15 cellular contexts compared by ENCODE assay signal in genomic region chr6:47447726-47448125, GRCh38. TPM values are rescaled to one million over a fixed set of nuclear protein-coding genes. Genes with fewer than 3 reads are reported as not detected.
DNase-seq lines count a peak whose midpoint lies in the region; ATAC-seq and TF ChIP-seq lines count a peak whose summit lies in the region.
"Had no signal": no experiment of that assay in that cellular context is flagged by ENCODE, and none has a peak within 500 bp of the region (broad histone marks: within the 10 kb centered on the region; RNA-seq: fewer than 3 reads in every experiment).

No MANE protein-coding gene starts in this region.

- CTCF ChIA-PET in OCI-LY7 (lab: Charles Lee; ENCODE audit: unreplicated experiment), result no interaction called here

- peaks cover 14% of the 10 kb centered on the region for H3K4me1 ChIP-seq in OCI-LY7 (ENCODE audit: insufficient read depth, low read length, poor library complexity, severe bottlenecking)
- H3K4me1 ChIP-seq: BLaER1 treated with 17β-estradiol and CSF1 and Interleukin-3, amounts not matched to agents 10 nM and 100 nM had no signal

- BruUV-seq in OCI-LY7 (replicated peaks; lab: Mats Ljungman, UMichigan), result no TSS peak

- intact Hi-C loops in OCI-LY7 (cut with micrococcal nuclease; ENCODE audit: unreplicated experiment), result no loop called here

- H3K27ac ChIP-seq in OCI-LY7 (ENCODE audit: low read depth, low read length, poor library complexity, severe bottlenecking), result no peak overlapping the region
- H3K27ac ChIP-seq: BLaER1 treated with 17β-estradiol and CSF1 and Interleukin-3, amounts not matched to agents 10 nM and 100 nM had no signal

- H3K79me2 ChIP-seq in OCI-LY7 (ENCODE audit: insufficient read depth, low read depth, low read length), result no peaks in the 10 kb centered on the region

- no peaks in the 10 kb centered on the region for H3K9me2 ChIP-seq in OCI-LY7 (ENCODE audit: insufficient read depth, low read length)

- H3K9me3 ChIP-seq in OCI-LY7 (ENCODE audit: low read length), result no peaks in the 10 kb centered on the region

- peak overlapping the region; percentile 70; the same call in 1 of the 2 replicates for H2AFZ ChIP-seq in OCI-LY7 (ENCODE audit: low read length)

- H4K20me1 ChIP-seq in OCI-LY7 (ENCODE audit: insufficient read depth, low read length), result no peaks in the 10 kb centered on the region
- H4K20me1 ChIP-seq: BLaER1 treated with 17β-estradiol and CSF1 and Interleukin-3, amounts not matched to agents 10 nM and 100 nM had no signal

- H3K4me3 ChIP-seq in OCI-LY7 (ENCODE audit: low read depth, low read length, poor library complexity, severe bottlenecking), result no peak overlapping the region
- H3K4me3 ChIP-seq: BLaER1 treated with 17β-estradiol and CSF1 and Interleukin-3, amounts not matched to agents 10 nM and 100 nM had no signal

- DNase-seq in NCI-H748 (lab: John Stamatoyannopoulos, UW; ENCODE audit: unreplicated experiment), result peak; percentile 56
- DNase-seq in NCI-H748 treated with DMSO at 0.1 percent for 48 hours (lab: John Stamatoyannopoulos, UW), result no peak
- DNase-seq in OCI-LY7 (ENCODE audit: low spot score), result no peak
- no peak for DNase-seq in left lobe of liver (ENCODE audit: low spot score)
- no peak for DNase-seq in AG20443 (ENCODE audit: low spot score)
- DNase-seq: 8988T; CD4-positive, CD25-positive, alpha-beta regulatory T cell; DMS79 treated with DMSO at 0.1 percent for 48 hours; EL; HCEC 1CT; IMR-90; KBM-7 had no signal

- peak; percentile 80 for ATAC-seq in left lobe of liver
- ATAC-seq in GM18502 (IDR thresholded peaks at IDR 0.05; ENCODE audit: poor library complexity, unreplicated experiment), result no peak
- ATAC-seq in GM21723 (IDR thresholded peaks at IDR 0.05; ENCODE audit: unreplicated experiment), result no peak

- no peak for TF ChIP-seq CTCF in OCI-LY7 (conservative IDR thresholded peaks at IDR 0.05; ENCODE audit: low read length)

- POLR2A ChIA-PET in OCI-LY7 (lab: Charles Lee), result no interaction called here

- no peak overlapping the region for H3K4me2 ChIP-seq in OCI-LY7 (ENCODE audit: low read length)
- H3K4me2 ChIP-seq: BLaER1 treated with 17β-estradiol and CSF1 and Interleukin-3, amounts not matched to agents 10 nM and 100 nM had no signal

- H3K36me3 ChIP-seq in OCI-LY7 (ENCODE audit: insufficient read depth, low read length), result no peaks in the 10 kb centered on the region
- H3K36me3 ChIP-seq: BLaER1 treated with 17β-estradiol and CSF1 and Interleukin-3, amounts not matched to agents 10 nM and 100 nM had no signal

RNA-seq across cellular contexts. Expression of gene CD2AP, which starts 29.9 kb away (rescaled TPM):
- 26.6 and 30.0 TPM in 2 replicates for total RNA-seq in OCI-LY7 (2014; rRNA removed; shearing (Covaris generic))
- total RNA-seq in OCI-LY7 (2022) (58.0 and 61.7 TPM in 2 replicates), left lobe of liver (10.7 TPM)
